In the genomic region with DNA sequence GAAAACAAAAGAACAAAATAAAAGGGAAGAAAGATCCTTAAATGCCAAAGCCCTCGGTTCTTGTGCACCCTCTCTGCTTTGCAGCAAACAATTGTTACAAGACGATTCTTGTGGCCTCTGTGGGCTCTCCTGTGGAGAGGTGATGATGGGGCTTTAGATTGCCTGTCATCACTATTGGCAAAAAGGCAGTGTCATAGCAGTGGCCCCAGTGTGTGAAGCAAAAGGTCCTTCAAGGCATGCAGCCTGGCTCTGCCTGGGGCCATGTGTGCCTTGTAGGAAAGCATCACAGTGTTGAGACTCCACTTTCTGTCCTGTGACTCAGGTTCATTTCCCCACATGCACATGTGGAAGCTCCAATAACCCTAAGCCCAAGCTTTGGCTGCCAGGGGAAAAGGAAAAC, we compare ENCODE assay signal across 24 cellular contexts. TPM values are rescaled to one million over a fixed set of nuclear protein-coding genes. Genes with fewer than 3 reads are reported as not detected.
A peak's percentile ranks its signal among the peaks of the same experiment; 100 is the strongest.
DNase-seq lines count a peak whose midpoint lies in the region; ATAC-seq, FAIRE-seq and TF ChIP-seq lines count a peak whose summit lies in the region.
"Had no signal": no experiment of that assay in that cellular context is flagged by ENCODE, and none has a peak within 500 bp of the region (broad histone marks: within the 10 kb centered on the region; RNA-seq: fewer than 3 reads in every experiment).

No MANE protein-coding gene starts in this region.

- intact Hi-C loops in heart right ventricle (cut with DNase I) = loop anchor here in 3 of 10 donors (2.0 to 5.0 kb wide), 3 partner anchors 53 to 98 kb away; a partner anchor contains a TSS
- intact Hi-C loops in left ventricle myocardium superior (cut with micrococcal nuclease) = no loop called here
- intact Hi-C loops in right cardiac atrium (cut with DNase I) = no loop called here
- intact Hi-C loops in posterior vena cava (cut with DNase I) = loop anchor here in 1 of 2 donors (5.0 kb wide), 1 partner anchor 53 kb away; a partner anchor contains a TSS
- intact Hi-C loops in pancreas (cut with DNase I) = no loop called here

- 40 to 62% methylated on average over 2 of the region's 2 CpGs for WGBS in heart right ventricle, 2 donors
- WGBS in right cardiac atrium = 51% methylated on average over 2 of the region's 2 CpGs
- 89 to 90% methylated on average over 2 of the region's 2 CpGs for WGBS in pancreas, 2 donors

- FAIRE-seq in HTR-8/SVneo (lab: Jason Lieb, UNC) (no peak), pancreas (lab: Jason Lieb, UNC) (no peak)
- FAIRE-seq: GM12878, HepG2 had no signal

- H3K4me3 ChIP-seq in heart right ventricle (no peak overlapping the region), right cardiac atrium (ENCODE audit: low read length) (no peak overlapping the region), SJCRH30 (no peak overlapping the region), pancreas (no peak overlapping the region)
- H3K4me3 ChIP-seq: GM12878, GM23248, HAP-1 had no signal

- DNase-seq in heart right ventricle = no peak
- DNase-seq in left ventricle myocardium superior = no peak
- DNase-seq in right cardiac atrium = peak in 2 of 3 donors; percentile 14 to 31
- DNase-seq in posterior vena cava (ENCODE audit: low spot score) = peak; percentile 55
- no peak for DNase-seq in T1000 (lab: John Stamatoyannopoulos, UW)
- no peak for DNase-seq in HTR-8/SVneo (ENCODE audit: insufficient read length, low spot score)
- no peak for DNase-seq in SJCRH30
- no peak for DNase-seq in pancreas
- DNase-seq: CD4-positive, CD25-positive, alpha-beta regulatory T cell; DMS79 treated with DMSO at 0.1 percent for 48 hours; GM23248; KBM-7; MM.1S; NCI-H1092; NCI-H146; NCI-H2029; NCI-H226; NCI-H524; NCI-H774; NK-92 treated with Interleukin-12 subunit alpha and Interleukin-12 subunit beta, amount 100 ng/mL, for 24 hours had no signal

- H3K9me3 ChIP-seq in heart right ventricle (no peaks in the 10 kb centered on the region), right cardiac atrium (ENCODE audit: control insufficient read depth, low read length) (no peaks in the 10 kb centered on the region), SJCRH30 (replicated peaks) (no peaks in the 10 kb centered on the region), pancreas (no peaks in the 10 kb centered on the region)
- H3K9me3 ChIP-seq: HAP-1 had no signal

- H3K27ac ChIP-seq in heart right ventricle (peak overlapping the region in 9 of 10 donors; percentile 1 to 85 (median 59)), right cardiac atrium (ENCODE audit: low read length) (peak overlapping the region; percentile 30), SJCRH30 (no peak overlapping the region), pancreas (no peak overlapping the region)
- H3K27ac ChIP-seq: GM23248, RWPE1 had no signal

- no peaks in the 10 kb centered on the region for H3K27me3 ChIP-seq in heart right ventricle
- no peaks in the 10 kb centered on the region for H3K27me3 ChIP-seq in right cardiac atrium (ENCODE audit: control insufficient read depth, insufficient read depth)
- H3K27me3 ChIP-seq in SJCRH30 = no peaks in the 10 kb centered on the region
- no peaks in the 10 kb centered on the region for H3K27me3 ChIP-seq in pancreas

- no peaks in the 10 kb centered on the region for H3K36me3 ChIP-seq in heart right ventricle
- H3K36me3 ChIP-seq in SJCRH30 = no peaks in the 10 kb centered on the region
- H3K36me3 ChIP-seq in pancreas = no peaks in the 10 kb centered on the region

- ATAC-seq in heart right ventricle (peak in 1 of 8 donors; percentile 18), left ventricle myocardium superior (no peak), right cardiac atrium (no peak), pancreas (no peak)
- ATAC-seq: GM12878, HepG2 had no signal

- no peak for TF ChIP-seq CTCF in heart right ventricle (IDR thresholded peaks at IDR 0.05)
- TF ChIP-seq CTCF in pancreas (IDR thresholded peaks at IDR 0.05) = no peak

- peaks cover 0 to 46% (median 39%) of the 10 kb centered on the region in 9 donors for H3K4me1 ChIP-seq in heart right ventricle
- peaks cover 14% of the 10 kb centered on the region for H3K4me1 ChIP-seq in right cardiac atrium (ENCODE audit: control insufficient read depth, insufficient read depth, low read length)
- no peaks in the 10 kb centered on the region for H3K4me1 ChIP-seq in SJCRH30
- peaks cover 7 to 13% (median 12%) of the 10 kb centered on the region in 3 donors for H3K4me1 ChIP-seq in pancreas

RNA-seq across cellular contexts. Expression of a gene that starts 43.7 kb away (rescaled TPM):
- 1 to 10 TPM in 5 of 10 donors, under 1 TPM in 5; 0.60 to 3.5 (median 1.1) TPM for total RNA-seq in heart right ventricle
- polyA plus RNA-seq in heart right ventricle = 1 to 10 TPM in 1 of 2 donors, under 1 TPM in 1; 0.44 to 1.9 TPM
- 1.5 TPM for total RNA-seq in left ventricle myocardium superior
- total RNA-seq in right cardiac atrium = 1 to 10 TPM; 1.0 to 1.4 (median 1.3) TPM
- polyA plus RNA-seq in right cardiac atrium = 0.75 TPM
- total RNA-seq in posterior vena cava = 1 to 10 TPM; 1.7 to 1.9 TPM
- 27.1 and 28.3 TPM in 2 replicates for total RNA-seq in SJCRH30 (2014; rRNA removed; shearing (Covaris generic))
- total RNA-seq in pancreas = 1 to 10 TPM in 1 of 6 donors, under 1 TPM in 5; 0.37 to 1.1 (median 0.71) TPM
- polyA plus RNA-seq in pancreas = under 1 TPM; 0.46 to 0.80 TPM

RNA-seq across cellular contexts. Expression of a gene that starts 54.1 kb away (rescaled TPM):
- total RNA-seq in heart right ventricle (10 to 100 TPM; 11.3 to 29.7 (median 15.8) TPM), left ventricle myocardium superior (25.2 TPM), right cardiac atrium (10 to 100 TPM; 27.2 to 39.9 (median 36.2) TPM), posterior vena cava (10 to 100 TPM; 29.9 to 36.4 TPM), pancreas (1 to 10 TPM; 2.8 to 7.6 (median 4.6) TPM)
- polyA plus RNA-seq in heart right ventricle (10 to 100 TPM; 10.4 to 19.2 TPM), right cardiac atrium (18.1 TPM), pancreas (1 to 10 TPM; 2.6 to 6.2 TPM)
- total RNA-seq in SJCRH30 (2014; rRNA removed; shearing (Covaris generic)) = 9.1 and 9.6 TPM in 2 replicates

Comparison
In these comparisons a context has a peak if more than half of its experiments do, and no peak if none do; other contexts are left out.
1. DNase-seq: peak in right cardiac atrium (2 of 3) and posterior vena cava (single experiment); none in heart right ventricle (0 of 2), left ventricle myocardium superior (single experiment), T1000 (single experiment), HTR-8/SVneo (single experiment), SJCRH30 (0 of 2) and pancreas (0 of 6).
2. H3K27ac ChIP-seq: peak in heart right ventricle (9 of 10) and right cardiac atrium (single experiment); none in SJCRH30 (single experiment) and pancreas (0 of 4).